ENCODE assay signal across 8 cellular contexts in the genomic region with DNA sequence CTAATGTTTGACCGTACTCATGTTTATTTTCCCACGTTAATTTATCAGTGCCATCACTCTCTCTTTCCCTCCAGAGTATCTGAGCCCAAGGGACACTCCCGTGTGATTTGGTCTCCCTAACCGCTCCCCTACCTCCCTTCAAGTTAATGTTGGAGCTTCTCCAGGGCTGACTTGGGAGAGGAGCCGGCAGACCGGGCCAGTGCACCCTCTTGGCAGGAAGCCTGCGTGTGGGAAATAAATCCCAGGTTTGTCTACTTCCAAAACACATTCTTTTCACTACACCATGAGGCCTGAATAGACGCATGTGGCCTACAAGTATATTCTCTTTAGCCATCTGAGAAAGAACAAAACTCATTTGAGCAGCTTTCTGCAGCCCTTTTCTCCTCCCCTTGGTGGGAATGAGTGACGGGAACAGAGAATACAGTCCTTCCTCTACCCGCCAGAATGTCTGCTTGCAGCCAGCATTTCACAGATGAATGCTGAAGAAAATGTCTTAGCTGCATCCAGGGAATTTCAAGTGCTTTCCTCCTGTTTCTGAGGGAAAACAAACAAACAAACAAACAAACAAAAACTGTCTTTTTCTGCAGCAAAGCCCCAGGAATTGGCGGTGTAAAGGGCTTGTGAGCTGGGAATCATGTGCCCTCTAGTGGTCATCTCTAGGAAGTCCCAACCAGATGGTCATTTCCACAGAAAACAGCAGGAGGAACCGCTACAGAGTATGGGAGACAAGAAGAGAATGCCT. TPM values are rescaled to one million over a fixed set of nuclear protein-coding genes. Genes with fewer than 3 reads are reported as not detected.
A peak's percentile ranks its signal among the peaks of the same experiment; 100 is the strongest.
DNase-seq lines count a peak whose midpoint lies in the region; ATAC-seq lines count a peak whose summit lies in the region.

No MANE protein-coding gene starts in this region.

- H3K9me3 ChIP-seq in GM23248 (ENCODE audit: low read depth): no peaks in the 10 kb centered on the region
- H3K9me3 ChIP-seq in stomach smooth muscle (ENCODE audit: control insufficient read depth in 2 of 2, low read length in 2 of 2): peaks cover 0 to 4% of the 10 kb centered on the region in 2 donors

- H3K27me3 ChIP-seq in GM23248 (replicated peaks; ENCODE audit: insufficient read depth): peaks cover 6% of the 10 kb centered on the region
- no peaks in the 10 kb centered on the region for H3K27me3 ChIP-seq in stomach smooth muscle (ENCODE audit: control insufficient read depth in 1 of 2, insufficient read depth in 2 of 2, low read length in 2 of 2)

- 19 to 20% methylated on average over 12 of the region's 12 CpGs for WGBS in GM23248 (ENCODE audit: low coverage in 1 of 2, low lambda C conversion rate in 2 of 2, missing lambda C conversion rate in 2 of 2), 2 experiments

- no peaks in the 10 kb centered on the region for H3K9me2 ChIP-seq in GM23248 (ENCODE audit: insufficient read depth)

- peak overlapping the region; percentile 70 for H3K4me2 ChIP-seq in GM23248 (ENCODE audit: unreplicated experiment)

- H3K4me3 ChIP-seq in GM23248 (peak overlapping the region; percentile 63), stomach smooth muscle (ENCODE audit: low read length in 2 of 2) (peak overlapping the region; percentile 45 to 57)

- H3K27ac ChIP-seq in GM23248: no peak overlapping the region
- no peak overlapping the region for H3K27ac ChIP-seq in stomach smooth muscle (ENCODE audit: low read length)

- H2AFZ ChIP-seq in GM23248: peak overlapping the region; percentile 68

- intact Hi-C loops in left colon (cut with DNase I, micrococcal nuclease): loop anchor here in 1 of 2 donors (5.0 kb wide), 1 partner anchor 726 kb away; no protein-coding TSS in a partner anchor

- in situ Hi-C loops in GM23248 (cut with MboI): no loop called here
- in situ Hi-C loops in KBM-7 (cut with MboI; ENCODE audit: low pct_unique_long_range_greater_than_20kb, low sequenced_read_pairs): no loop called here

- peak; percentile 82 for ATAC-seq in left colon

- no peaks in the 10 kb centered on the region for H3F3A ChIP-seq in GM23248 (ENCODE audit: insufficient read depth)

- peak; percentile 26 for DNase-seq in stimulated activated CD4-positive, alpha-beta T cell treated with anti-CD3 and anti-CD28 coated beads, Interleukin-15, amount 100 ng/mL, for 24 hours
- DNase-seq in stimulated activated CD4-positive, alpha-beta T cell treated with anti-CD3 and anti-CD28 coated beads, Interleukin-1b, Interleukin-23, amount 100 ng/mL, for 48 hours: no peak
- peak; percentile 79 for DNase-seq in GM23248
- peak; percentile 81 for DNase-seq in KBM-7
- peak; percentile 56 for DNase-seq in RPMI8226
- peak; percentile 86 for DNase-seq in cerebellum (ENCODE audit: low spot score)
- peak in 1 of 2 donors; percentile 9 for DNase-seq in left colon

- H3K4me1 ChIP-seq in GM23248 (ENCODE audit: insufficient read depth) (peaks cover 7% of the 10 kb centered on the region; the same call in 1 of the 2 replicates), stomach smooth muscle (ENCODE audit: control insufficient read depth, insufficient read depth, low read length) (peaks cover 5% of the 10 kb centered on the region)

- H3K9ac ChIP-seq in GM23248 (no peak overlapping the region), stomach smooth muscle (ENCODE audit: low read length in 2 of 2) (no peak overlapping the region)

- H3K79me2 ChIP-seq in GM23248 (ENCODE audit: insufficient read depth): no peaks in the 10 kb centered on the region

- H3K36me3 ChIP-seq in GM23248 (ENCODE audit: low read depth) (no peaks in the 10 kb centered on the region), stomach smooth muscle (ENCODE audit: control insufficient read depth in 2 of 2, insufficient read depth in 2 of 2, low read length in 2 of 2) (no peaks in the 10 kb centered on the region)

- no peaks in the 10 kb centered on the region for H4K20me1 ChIP-seq in GM23248 (ENCODE audit: insufficient read depth)

RNA-seq across cellular contexts. Expression of a gene that starts 41.4 kb away (rescaled TPM):
- not detected in 2 replicates for total RNA-seq in GM23248 (2014; rRNA removed; shearing (Covaris generic))
- not detected in 2 replicates for polyA plus RNA-seq in GM23248 (2016; fragmentation: Nextera tagmentation; extraction: Ambion mirVana)
- total RNA-seq in cerebellum (1.6 TPM), left colon (not detected)
